ENCODE assay signal across 25 cellular contexts in genomic region chr2:198304859-198305258, GRCh38.
DNase-seq lines count a peak whose midpoint lies in the region; ATAC-seq, FAIRE-seq and TF ChIP-seq lines count a peak whose summit lies in the region.
"Had no signal": no experiment of that assay in that cellular context is flagged by ENCODE, and none has a peak within 500 bp of the region (broad histone marks: within the 10 kb centered on the region; RNA-seq: fewer than 3 reads in every experiment).

No MANE protein-coding gene starts in this region.

- no peak overlapping the region for H3K18ac ChIP-seq in H1 (ENCODE audit: extremely low read depth, low read length)

- no peak overlapping the region for H3K56ac ChIP-seq in H1 (replicated peaks; ENCODE audit: insufficient read length, low read depth, low read length)

- ATAC-seq in HG02610 (IDR thresholded peaks at IDR 0.05; ENCODE audit: unreplicated experiment) = peak; percentile 55
- ATAC-seq: A549 had no signal

- no peak overlapping the region for H4K91ac ChIP-seq in H1 (replicated peaks; ENCODE audit: insufficient read length, low read length)

- POLR2A ChIA-PET in H1 (lab: Charles Lee; ENCODE audit: partially characterized antibody) = no interaction called here

- H3K36me3 ChIP-seq in H1 (ENCODE audit: control insufficient read depth in 2 of 4, insufficient read depth in 4 of 4, low read length in 3 of 4) = no peaks in the 10 kb centered on the region
- no peaks in the 10 kb centered on the region for H3K36me3 ChIP-seq in osteoblast (ENCODE audit: insufficient read depth, low read length)
- H3K36me3 ChIP-seq: BE2C; BLaER1 treated with 17β-estradiol and CSF1 and Interleukin-3, amounts not matched to agents 10 nM and 100 nM had no signal

- no peak overlapping the region for H2BK5ac ChIP-seq in H1 (ENCODE audit: low read depth, low read length)

- no peak overlapping the region for H2BK20ac ChIP-seq in H1 (ENCODE audit: low read length)

- H4K8ac ChIP-seq in H1 (ENCODE audit: extremely low read depth, insufficient read depth, low read length) = no peak overlapping the region

- 100% methylated on average over 4 of the region's 4 CpGs; no CpG with 5 or more reads in 1 of the 2 experiments for WGBS in H1 (ENCODE audit: extremely low coverage in 1 of 2, insufficient coverage in 1 of 2, insufficient read length in 1 of 2, insufficient replicate concordance in 2 of 2, low coverage in 1 of 2, low lambda C conversion rate in 2 of 2, missing lambda C conversion rate in 1 of 2), 2 experiments

- H3K79me2 ChIP-seq in H1 (ENCODE audit: control insufficient read depth in 1 of 2, insufficient read depth in 2 of 2, low read length in 2 of 2) = no peaks in the 10 kb centered on the region
- H3K79me2 ChIP-seq in osteoblast (ENCODE audit: insufficient read depth, low read length) = no peaks in the 10 kb centered on the region

- no peak overlapping the region for H3K23ac ChIP-seq in H1 (ENCODE audit: insufficient read length)

- no peak for FAIRE-seq in H1 (lab: Jason Lieb, UNC)
- FAIRE-seq: A549, D721Med, GM12891, GM18507, H54 had no signal

- no peak overlapping the region for H3K9ac ChIP-seq in H1 (replicated peaks in 1 of 4; ENCODE audit: extremely low read depth in 1 of 4, low read depth in 3 of 4, low read length in 3 of 4)
- H3K9ac ChIP-seq: BLaER1 treated with 17β-estradiol and CSF1 and Interleukin-3, amounts not matched to agents 10 nM and 100 nM had no signal

- H3K4me1 ChIP-seq in H1 (replicated peaks in 1 of 4; ENCODE audit: control insufficient read depth in 3 of 4, insufficient read depth in 4 of 4, low read length in 3 of 4) (no peaks in the 10 kb centered on the region; a peak in 2 of 7 replicates), osteoblast (ENCODE audit: insufficient read depth, low read length) (no peaks in the 10 kb centered on the region)
- H3K4me1 ChIP-seq: A549; BE2C; BLaER1 treated with 17β-estradiol and CSF1 and Interleukin-3, amounts not matched to agents 10 nM and 100 nM had no signal

- H2AFZ ChIP-seq in H1 (ENCODE audit: low read length) = peak overlapping the region; percentile 24; the same call in 1 of the 2 replicates
- peak overlapping the region; percentile 11 for H2AFZ ChIP-seq in osteoblast (ENCODE audit: low read length)

- no peak overlapping the region for H2AK5ac ChIP-seq in H1 (ENCODE audit: low read depth, low read length)

- H3K23me2 ChIP-seq in H1 (ENCODE audit: low read depth, low read length) = no peaks in the 10 kb centered on the region; the same call in 1 of the 2 replicates

- H3K14ac ChIP-seq in H1 (ENCODE audit: insufficient read length) = no peak overlapping the region

- no peak for TF ChIP-seq RAD21 in H1 (IDR thresholded peaks at IDR 0.05 in 1 of 2, conservative IDR thresholded peaks at IDR 0.05 in 1 of 2; ENCODE audit: low read depth in 2 of 2, low read length in 2 of 2)

- H3K9me3 ChIP-seq in H1 (ENCODE audit: insufficient read depth in 2 of 2, low read depth in 1 of 2, low read length in 1 of 2) (no peaks in the 10 kb centered on the region), osteoblast (ENCODE audit: low read depth, low read length) (no peaks in the 10 kb centered on the region)
- H3K9me3 ChIP-seq: A549; BE2C; BLaER1 treated with 17β-estradiol and CSF1 and Interleukin-3, amounts not matched to agents 10 nM and 100 nM had no signal

- no peak overlapping the region for H3K4me3 ChIP-seq in H1 (ENCODE audit: extremely low read depth in 1 of 4, insufficient read depth in 2 of 4, low read depth in 3 of 4, low read length in 4 of 4)
- H3K4me3 ChIP-seq in osteoblast (ENCODE audit: insufficient read depth, low read length) = no peak overlapping the region
- H3K4me3 ChIP-seq: A549; BLaER1 treated with 17β-estradiol and CSF1 and Interleukin-3, amounts not matched to agents 10 nM and 100 nM; GM23338 had no signal

- no peak for TF ChIP-seq POLR2A in H1 (IDR thresholded peaks at IDR 0.05; ENCODE audit: control extremely low read depth in 1 of 2, low read depth in 2 of 2, low read length in 2 of 2)

- TF ChIP-seq CTCF in H1 (IDR thresholded peaks at IDR 0.05; ENCODE audit: control extremely low read depth in 1 of 3, insufficient read depth in 1 of 3, low read depth in 1 of 3, low read length in 3 of 3) (no peak), osteoblast (IDR thresholded peaks at IDR 0.05; ENCODE audit: extremely low read depth, low read depth, low read length) (no peak)

- no peak overlapping the region for H2BK12ac ChIP-seq in H1 (ENCODE audit: low read depth, low read length)

- DNase-seq in H1 (ENCODE audit: low read depth in 1 of 2, low spot score in 2 of 2) = no peak
- no peak for DNase-seq in osteoblast (ENCODE audit: insufficient read length, low spot score, missing footprints)
- DNase-seq in NCI-H2171 treated with DMSO at 0.1 percent for 48 hours (lab: John Stamatoyannopoulos, UW) = no peak
- DNase-seq in nucleus accumbens (lab: John Stamatoyannopoulos, UW) = no peak
- no peak for DNase-seq in NK-92 (lab: John Stamatoyannopoulos, UW; ENCODE audit: unreplicated experiment)
- DNase-seq: 8988T; ACHN; AML-193; BE2C; CD4-positive, alpha-beta T cell; CD8-positive, alpha-beta memory T cell; DMS 273 treated with DMSO at 0.1 percent for 48 hours; DMS79; EL; GF-D8; HCEC 1CT; HFFc6 had no signal

- H3K27ac ChIP-seq in H1 (ENCODE audit: low read depth, low read length) (no peak overlapping the region), osteoblast (ENCODE audit: low read depth, low read length) (no peak overlapping the region)
- H3K27ac ChIP-seq: A549; BLaER1 treated with 17β-estradiol and CSF1 and Interleukin-3, amounts not matched to agents 10 nM and 100 nM had no signal

- H4K5ac ChIP-seq in H1 (ENCODE audit: insufficient read length, low read depth, low read length) = no peak overlapping the region

- H3K27me3 ChIP-seq in H1 (replicated peaks in 1 of 4; ENCODE audit: control insufficient read depth in 3 of 4, extremely low read depth in 1 of 4, insufficient read depth in 3 of 4, low read length in 3 of 4) (no peaks in the 10 kb centered on the region), osteoblast (ENCODE audit: insufficient read depth, low read length) (peaks cover 6% of the 10 kb centered on the region)
- H3K27me3 ChIP-seq: BLaER1 treated with 17β-estradiol and CSF1 and Interleukin-3, amounts not matched to agents 10 nM and 100 nM had no signal

- H3K4me2 ChIP-seq in H1 (ENCODE audit: insufficient read depth in 1 of 2, low read depth in 2 of 2, low read length in 2 of 2) (no peak overlapping the region), osteoblast (ENCODE audit: insufficient read depth, low read length) (no peak overlapping the region)
- H3K4me2 ChIP-seq: A549; BLaER1 treated with 17β-estradiol and CSF1 and Interleukin-3, amounts not matched to agents 10 nM and 100 nM; GM23338 had no signal

- no peaks in the 10 kb centered on the region for H3K79me1 ChIP-seq in H1 (ENCODE audit: low read depth, low read length)

- no peaks in the 10 kb centered on the region for H4K20me1 ChIP-seq in H1 (replicated peaks in 1 of 2; ENCODE audit: control insufficient read depth in 1 of 2, insufficient read depth in 2 of 2, low read length in 2 of 2)
- H4K20me1 ChIP-seq in osteoblast (ENCODE audit: insufficient read depth, low read length) = no peaks in the 10 kb centered on the region
- H4K20me1 ChIP-seq: BLaER1 treated with 17β-estradiol and CSF1 and Interleukin-3, amounts not matched to agents 10 nM and 100 nM had no signal

- TF ChIP-seq EP300 in H1 (IDR thresholded peaks at IDR 0.05; ENCODE audit: borderline replicate concordance in 1 of 2, low read depth in 2 of 2, low read length in 2 of 2) = no peak

- no peak overlapping the region for H2BK120ac ChIP-seq in H1 (replicated peaks; ENCODE audit: low read depth, low read length)

- H3K4ac ChIP-seq in H1 (replicated peaks; ENCODE audit: insufficient read length, low read depth, low read length) = no peak overlapping the region

- CTCF ChIA-PET in H1 (lab: Charles Lee; ENCODE audit: partially characterized antibody) = no interaction called here

- no peak overlapping the region for H2BK15ac ChIP-seq in H1 (ENCODE audit: low read length)

TF ChIP-seq in H1, 55 proteins besides CTCF, POLR2A, EP300 and RAD21 (continues in another document):
- no peak for TF ChIP-seq RFX5 (IDR thresholded peaks at IDR 0.05; ENCODE audit: borderline replicate concordance, low read depth, low read length)
- TF ChIP-seq HDAC2 (IDR thresholded peaks at IDR 0.05; ENCODE audit: borderline replicate concordance in 1 of 2, low read depth in 2 of 2, low read length in 2 of 2) = no peak
- no peak for TF ChIP-seq BCL11A (IDR thresholded peaks at IDR 0.05; ENCODE audit: low read depth in 2 of 2, low read length in 2 of 2)
- TF ChIP-seq BACH1 (IDR thresholded peaks at IDR 0.05; ENCODE audit: low read length) = no peak
- TF ChIP-seq YY1 (IDR thresholded peaks at IDR 0.05; ENCODE audit: low read depth, low read length) = no peak
- TF ChIP-seq, protein P1, sequence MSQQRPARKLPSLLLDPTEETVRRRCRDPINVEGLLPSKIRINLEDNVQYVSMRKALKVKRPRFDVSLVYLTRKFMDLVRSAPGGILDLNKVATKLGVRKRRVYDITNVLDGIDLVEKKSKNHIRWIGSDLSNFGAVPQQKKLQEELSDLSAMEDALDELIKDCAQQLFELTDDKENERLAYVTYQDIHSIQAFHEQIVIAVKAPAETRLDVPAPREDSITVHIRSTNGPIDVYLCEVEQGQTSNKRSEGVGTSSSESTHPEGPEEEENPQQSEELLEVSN (IDR thresholded peaks at IDR 0.05) = no peak
- no peak for TF ChIP-seq USF2 (IDR thresholded peaks at IDR 0.05; ENCODE audit: low read length)
- no peak for TF ChIP-seq MAX (IDR thresholded peaks at IDR 0.05)
- no peak for TF ChIP-seq EGR1 (IDR thresholded peaks at IDR 0.05; ENCODE audit: borderline replicate concordance, low read depth, low read length)
- TF ChIP-seq HDAC6 (IDR thresholded peaks at IDR 0.05; ENCODE audit: low read depth, low read length) = no peak
- no peak for TF ChIP-seq TAF1 (IDR thresholded peaks at IDR 0.05; ENCODE audit: low read depth, low read length)
- TF ChIP-seq MAFK (IDR thresholded peaks at IDR 0.05; ENCODE audit: low read depth, low read length) = no peak
- no peak for TF ChIP-seq RXRA (IDR thresholded peaks at IDR 0.05; ENCODE audit: insufficient read depth, low read depth, low read length)
- no peak for TF ChIP-seq SIN3A (conservative IDR thresholded peaks at IDR 0.05 in 1 of 2, IDR thresholded peaks at IDR 0.05 in 1 of 2; ENCODE audit: low read depth in 1 of 2, low read length in 2 of 2)
